Comparison of ENCODE assay signal across 9 cellular contexts in genomic region chr17:51120357-51120738, GRCh38. TPM values are rescaled to one million over a fixed set of nuclear protein-coding genes. Genes with fewer than 3 reads are reported as not detected.
A peak's percentile ranks its signal among the peaks of the same experiment; 100 is the strongest.
DNase-seq lines count a peak whose midpoint lies in the region; ATAC-seq, FAIRE-seq and TF ChIP-seq lines count a peak whose summit lies in the region.
"Had no signal": no experiment of that assay in that cellular context is flagged by ENCODE, and none has a peak within 500 bp of the region (broad histone marks: within the 10 kb centered on the region; RNA-seq: fewer than 3 reads in every experiment).

No MANE protein-coding gene starts in this region.

- POLR2A ChIA-PET in IMR-90 (lab: Charles Lee; ENCODE audit: unreplicated experiment) = no interaction called here
- POLR2A ChIA-PET in H1 (lab: Charles Lee; ENCODE audit: partially characterized antibody) = interaction anchor here (0.8 to 3.3 kb wide), 11 partner anchors 11 to 254 kb away, joined by 3 to 17 read pairs (median 4); partner anchors contain the start of genes NME1 and TOB1

- peaks cover 0 to 44% of the 10 kb centered on the region in 2 experiments; a peak in 2 of 4 replicates for H3K79me2 ChIP-seq in H1 (ENCODE audit: control insufficient read depth in 1 of 2, insufficient read depth in 2 of 2, low read length in 2 of 2)

- no peak for TF ChIP-seq RAD21 in IMR-90 (IDR thresholded peaks at IDR 0.05; ENCODE audit: low read length)
- TF ChIP-seq RAD21 in H1 (IDR thresholded peaks at IDR 0.05 in 1 of 2, conservative IDR thresholded peaks at IDR 0.05 in 1 of 2; ENCODE audit: low read depth in 2 of 2, low read length in 2 of 2) = no peak

- H3K79me1 ChIP-seq in IMR-90 (ENCODE audit: low read depth in 1 of 2, low read length in 2 of 2) = peaks cover 10 to 29% of the 10 kb centered on the region in 2 experiments; a peak in 3 of 4 replicates
- H3K79me1 ChIP-seq in H1 (ENCODE audit: low read depth, low read length) = peaks cover 7% of the 10 kb centered on the region; the same call in 1 of the 2 replicates

- no peaks in the 10 kb centered on the region for H3K27me3 ChIP-seq in IMR-90 (ENCODE audit: control insufficient read depth, insufficient read depth, low read length)
- no peaks in the 10 kb centered on the region for H3K27me3 ChIP-seq in H1 (replicated peaks in 1 of 4; ENCODE audit: control insufficient read depth in 3 of 4, extremely low read depth in 1 of 4, insufficient read depth in 3 of 4, low read length in 3 of 4)

- intact Hi-C loops in IMR-90 (cut with micrococcal nuclease) = loop anchor here (2.0 kb wide), 1 partner anchor 64 kb away; no protein-coding TSS in a partner anchor

- peaks cover 6% of the 10 kb centered on the region for H3K4me1 ChIP-seq in IMR-90 (ENCODE audit: control insufficient read depth, insufficient read depth, low read length)
- H3K4me1 ChIP-seq in H1 (replicated peaks in 1 of 4; ENCODE audit: control insufficient read depth in 3 of 4, insufficient read depth in 4 of 4, low read length in 3 of 4) = peaks cover 0 to 5% (median 4%) of the 10 kb centered on the region in 4 experiments; a peak in 4 of 7 replicates

- H3K4me2 ChIP-seq in IMR-90 (ENCODE audit: low read depth, low read length) (peak overlapping the region; percentile 39), H1 (ENCODE audit: insufficient read depth in 1 of 2, low read depth in 2 of 2, low read length in 2 of 2) (peak overlapping the region; percentile 84 to 93)

- no TSS peak for BruUV-seq in IMR-90 (replicated peaks; lab: Mats Ljungman, UMichigan)

- H3K18ac ChIP-seq in IMR-90 (ENCODE audit: low read depth, low read length) (no peak overlapping the region), H1 (ENCODE audit: extremely low read depth, low read length) (no peak overlapping the region)

- DNase-seq in GM03348 (ENCODE audit: low spot score) = peak; percentile 37
- DNase-seq in IMR-90 = peak; percentile 14
- DNase-seq in H1 (ENCODE audit: low read depth in 1 of 2, low spot score in 2 of 2) = no peak
- peak; percentile 59 for DNase-seq in midbrain (lab: John Stamatoyannopoulos, UW)
- DNase-seq in central memory CD4-positive, alpha-beta T cell = no peak

- H3K4ac ChIP-seq in IMR-90 (ENCODE audit: low read depth, low read length) (peak overlapping the region; percentile 64), H1 (replicated peaks; ENCODE audit: insufficient read length, low read depth, low read length) (no peak overlapping the region)

- peaks cover 11% of the 10 kb centered on the region for H3K23me2 ChIP-seq in H1 (ENCODE audit: low read depth, low read length)

- in situ Hi-C loops in IMR-90 (cut with MboI; ENCODE audit: low sequenced_read_pairs) = no loop called here

- H2BK120ac ChIP-seq in IMR-90 (ENCODE audit: low read depth, low read length) = peak overlapping the region; percentile 21; the same call in 1 of the 2 replicates
- H2BK120ac ChIP-seq in H1 (replicated peaks; ENCODE audit: low read depth, low read length) = peak overlapping the region; percentile 54

- no peak overlapping the region for H2BK15ac ChIP-seq in IMR-90 (ENCODE audit: low read depth, low read length)
- H2BK15ac ChIP-seq in H1 (ENCODE audit: low read length) = no peak overlapping the region

- H4K20me1 ChIP-seq in IMR-90 (ENCODE audit: insufficient read depth, low read length) (peaks cover 41% of the 10 kb centered on the region), H1 (replicated peaks in 1 of 2; ENCODE audit: control insufficient read depth in 1 of 2, insufficient read depth in 2 of 2, low read length in 2 of 2) (peaks cover 5 to 15% of the 10 kb centered on the region in 2 experiments)

- H2AK9ac ChIP-seq in IMR-90 (replicated peaks; ENCODE audit: low read depth, low read length, poor library complexity) = peak overlapping the region; percentile 91

- no peak for TF ChIP-seq EP300 in H1 (IDR thresholded peaks at IDR 0.05; ENCODE audit: borderline replicate concordance in 1 of 2, low read depth in 2 of 2, low read length in 2 of 2)

- H3K56ac ChIP-seq in IMR-90 (ENCODE audit: extremely low read depth, insufficient read depth, low read length) = no peak overlapping the region; the same call in 1 of the 2 replicates
- H3K56ac ChIP-seq in H1 (replicated peaks; ENCODE audit: insufficient read length, low read depth, low read length) = no peak overlapping the region

- H3K4me3 ChIP-seq in IMR-90 (ENCODE audit: insufficient read depth, low read depth, low read length) = peak overlapping the region; percentile 90
- H3K4me3 ChIP-seq in H1 (ENCODE audit: extremely low read depth in 1 of 4, insufficient read depth in 2 of 4, low read depth in 3 of 4, low read length in 4 of 4) = peak overlapping the region; percentile 83 to 100 (median 96)

- H3K9me1 ChIP-seq in IMR-90 (ENCODE audit: insufficient read depth, low read length) = peaks cover 21% of the 10 kb centered on the region

- TF ChIP-seq CTCF in IMR-90 (conservative IDR thresholded peaks at IDR 0.05; ENCODE audit: low read depth, low read length) = no peak
- no peak for TF ChIP-seq CTCF in VCaP (conservative IDR thresholded peaks at IDR 0.05)
- no peak for TF ChIP-seq CTCF in H1 (IDR thresholded peaks at IDR 0.05; ENCODE audit: control extremely low read depth in 1 of 3, insufficient read depth in 1 of 3, low read depth in 1 of 3, low read length in 3 of 3)

- no peak for TF ChIP-seq POLR2A in IMR-90 (IDR thresholded peaks at IDR 0.05; ENCODE audit: low read depth, low read length)
- no peak for TF ChIP-seq POLR2A in H1 (IDR thresholded peaks at IDR 0.05; ENCODE audit: control extremely low read depth in 1 of 2, low read depth in 2 of 2, low read length in 2 of 2)

- H4K5ac ChIP-seq in IMR-90 (ENCODE audit: low read depth, low read length) = no peak overlapping the region
- H4K5ac ChIP-seq in H1 (ENCODE audit: insufficient read length, low read depth, low read length) = peak overlapping the region; percentile 71

- H3K14ac ChIP-seq in IMR-90 (replicated peaks; ENCODE audit: low read depth, low read length) (peak overlapping the region; percentile 94), H1 (ENCODE audit: insufficient read length) (no peak overlapping the region)

- H2AK5ac ChIP-seq in IMR-90 (ENCODE audit: low read depth, low read length) (peak overlapping the region; percentile 7; the same call in 1 of the 2 replicates), H1 (ENCODE audit: low read depth, low read length) (no peak overlapping the region)

- H4K91ac ChIP-seq in IMR-90 (ENCODE audit: insufficient read depth, low read depth, low read length) = peak overlapping the region; percentile 17; the same call in 1 of the 2 replicates
- H4K91ac ChIP-seq in H1 (replicated peaks; ENCODE audit: insufficient read length, low read length) = peak overlapping the region; percentile 42

- H4K8ac ChIP-seq in IMR-90 (ENCODE audit: low read depth in 2 of 2, low read length in 2 of 2) = peak overlapping the region in 1 of 2 experiments; percentile 50; a peak in 2 of 4 replicates
- H4K8ac ChIP-seq in H1 (ENCODE audit: extremely low read depth, insufficient read depth, low read length) = peak overlapping the region; percentile 89; the same call in 1 of the 2 replicates

- dilution Hi-C loops in IMR-90 (cut with HindIII; ENCODE audit: low sequenced_read_pairs, unreplicated experiment) = no loop called here

- H2BK5ac ChIP-seq in IMR-90 (ENCODE audit: low read depth, low read length, poor library complexity, severe bottlenecking) (peak overlapping the region; percentile 49), H1 (ENCODE audit: low read depth, low read length) (peak overlapping the region; percentile 91; the same call in 1 of the 2 replicates)

- peak overlapping the region; percentile 86 for H3K9ac ChIP-seq in IMR-90 (ENCODE audit: low read depth, low read length)
- H3K9ac ChIP-seq in H1 (replicated peaks in 1 of 4; ENCODE audit: extremely low read depth in 1 of 4, low read depth in 3 of 4, low read length in 3 of 4) = peak overlapping the region; percentile 70 to 89 (median 81)

- CTCF ChIA-PET in IMR-90 (lab: Yijun Ruan, JAX) (interaction anchor here (1.7 kb wide), 1 partner anchor 33 kb away, joined by 5 read pairs; the partner anchor contains the start of gene NME1), H1 (lab: Charles Lee; ENCODE audit: partially characterized antibody) (interaction anchor here (0.9 to 1.0 kb wide), 2 partner anchors 33 to 118 kb away, joined by 3 to 6 read pairs; partner anchors contain the start of gene NME1)

- H2BK20ac ChIP-seq in IMR-90 (ENCODE audit: low read depth, low read length) (no peak overlapping the region), H1 (ENCODE audit: low read length) (no peak overlapping the region)

- H3K27ac ChIP-seq in IMR-90 (ENCODE audit: insufficient read depth, low read length) (peak overlapping the region; percentile 77), VCaP (peak overlapping the region; percentile 93), H1 (ENCODE audit: low read depth, low read length) (peak overlapping the region; percentile 88; the same call in 1 of the 2 replicates), temporal lobe (ENCODE audit: low read depth, low read length) (peak overlapping the region; percentile 84)

- H3K36me3 ChIP-seq in IMR-90 (ENCODE audit: control insufficient read depth, insufficient read depth, low read length) (no peaks in the 10 kb centered on the region), H1 (ENCODE audit: control insufficient read depth in 2 of 4, insufficient read depth in 4 of 4, low read length in 3 of 4) (no peaks in the 10 kb centered on the region)

- no peak for FAIRE-seq in H1 (lab: Jason Lieb, UNC)
- FAIRE-seq: endometrium had no signal

- WGBS in IMR-90 (ENCODE audit: extremely low coverage in 2 of 2, insufficient read length in 1 of 2), 2 experiments = 0% methylated on average over 19 of the region's 42 CpGs; no CpG with 5 or more reads in 1 of the 2 experiments
- WGBS in H1 (ENCODE audit: extremely low coverage in 1 of 2, insufficient coverage in 1 of 2, insufficient read length in 1 of 2, insufficient replicate concordance in 2 of 2, low coverage in 1 of 2, low lambda C conversion rate in 2 of 2, missing lambda C conversion rate in 1 of 2), 2 experiments = 1% methylated on average over 37 of the region's 42 CpGs; no CpG with 5 or more reads in 1 of the 2 experiments

- H2AFZ ChIP-seq in IMR-90 (replicated peaks; ENCODE audit: low read length, poor library complexity) = peak overlapping the region; percentile 87
- H2AFZ ChIP-seq in H1 (ENCODE audit: low read length) = peak overlapping the region; percentile 51; the same call in 1 of the 2 replicates

- H2BK12ac ChIP-seq in H1 (ENCODE audit: low read depth, low read length) = no peak overlapping the region

- peak; percentile 44 for ATAC-seq in GM21528 (IDR thresholded peaks at IDR 0.05; ENCODE audit: low FRiP score, unreplicated experiment)
- ATAC-seq in IMR-90 (ENCODE audit: low read depth) = peak; percentile 60

- H3K23ac ChIP-seq in IMR-90 (ENCODE audit: low read depth, low read length) (peak overlapping the region; percentile 67), H1 (ENCODE audit: insufficient read length) (no peak overlapping the region)

- H3K9me3 ChIP-seq in IMR-90 (ENCODE audit: control insufficient read depth, insufficient read depth, low read length) = no peaks in the 10 kb centered on the region
- no peaks in the 10 kb centered on the region for H3K9me3 ChIP-seq in H1 (ENCODE audit: insufficient read depth in 2 of 2, low read depth in 1 of 2, low read length in 1 of 2)

RNA-seq across cellular contexts. Expression of gene SPAG9, which starts 0.3 kb away (rescaled TPM):
- 75.5 and 93.9 TPM in 2 replicates for total RNA-seq in IMR-90 (2012; rRNA removed)
- polyA plus RNA-seq in IMR-90 (2012; rRNA removed) = 20.6 and 26.7 TPM in 2 replicates
- polyA plus RNA-seq in IMR-90 (2012; cell fraction: cytosol; rRNA removed) = 4.7 and 6.2 TPM in 2 replicates
- 14.2 and 68.3 TPM in 2 replicates for polyA plus RNA-seq in IMR-90 (2012; cell fraction: nucleus; rRNA removed; ENCODE audit: low replicate concordance)
- total RNA-seq in H1 (2021; fragmentation: NEBNext Ultra II Directional; extraction: Animal tissue kit (Norgen Biotek cat#: 25700)) = 46.0 and 63.8 TPM in 2 replicates
- 8.3 and 9.8 TPM in 2 replicates for polyA plus RNA-seq in H1 (2011; rRNA removed)
- polyA plus RNA-seq in H1 (2011; cell fraction: cytosol; rRNA removed) = 15.4 TPM
- polyA plus RNA-seq in H1 (2011; cell fraction: nucleus; rRNA removed) = 31.2 TPM
- 27.2 to 37.4 TPM (median 28.8 TPM) in 4 replicates for polyA plus RNA-seq in H1 (2012, experiment 1 of 2)
- polyA plus RNA-seq in H1 (2012, experiment 2 of 2) = 2.2 TPM
- polyA plus RNA-seq in H1 (2013, experiment 1 of 2) = 22.1 TPM
- 21.7 TPM for polyA plus RNA-seq in H1 (2013, experiment 2 of 2)
- polyA minus RNA-seq in H1 (2011; rRNA and poly(A)+ RNA removed) = 80.1 and 106 TPM in 2 replicates
- polyA minus RNA-seq in H1 (2011; cell fraction: cytosol; rRNA and poly(A)+ RNA removed) = 45.4 TPM
- polyA minus RNA-seq in H1 (2011; cell fraction: nucleus; rRNA and poly(A)+ RNA removed) = 114 TPM
- 213 TPM for total RNA-seq in temporal lobe

RNA-seq across cellular contexts. Expression of gene NME1, which starts 33.0 kb away (rescaled TPM):
- total RNA-seq in IMR-90 (2012; rRNA removed) (261 and 312 TPM in 2 replicates), temporal lobe (37.6 TPM)
- polyA plus RNA-seq in IMR-90 (2012; rRNA removed) (311 and 365 TPM in 2 replicates), H1 (2011; rRNA removed) (306 and 380 TPM in 2 replicates)
- polyA plus RNA-seq in IMR-90 (2012; cell fraction: cytosol; rRNA removed) = 294 and 458 TPM in 2 replicates
- polyA plus RNA-seq in IMR-90 (2012; cell fraction: nucleus; rRNA removed; ENCODE audit: low replicate concordance) = 76.8 and 195 TPM in 2 replicates
- total RNA-seq in H1 (2021; fragmentation: NEBNext Ultra II Directional; extraction: Animal tissue kit (Norgen Biotek cat#: 25700)) = 307 and 310 TPM in 2 replicates
- 344 TPM for polyA plus RNA-seq in H1 (2011; cell fraction: cytosol; rRNA removed)
- polyA plus RNA-seq in H1 (2011; cell fraction: nucleus; rRNA removed) = 122 TPM
- 275 to 351 TPM (median 323 TPM) in 4 replicates for polyA plus RNA-seq in H1 (2012, experiment 1 of 2)
- 544 TPM for polyA plus RNA-seq in H1 (2012, experiment 2 of 2)
- polyA plus RNA-seq in H1 (2013, experiment 1 of 2) = 213 TPM
- polyA plus RNA-seq in H1 (2013, experiment 2 of 2) = 231 TPM
- 86.8 and 109 TPM in 2 replicates for polyA minus RNA-seq in H1 (2011; rRNA and poly(A)+ RNA removed)
- polyA minus RNA-seq in H1 (2011; cell fraction: cytosol; rRNA and poly(A)+ RNA removed) = 38.3 TPM
- polyA minus RNA-seq in H1 (2011; cell fraction: nucleus; rRNA and poly(A)+ RNA removed) = 44.8 TPM

RNA-seq across cellular contexts. Expression of gene NME2, which starts 45.9 kb away (rescaled TPM):
- total RNA-seq in IMR-90 (2012; rRNA removed) (824 and 863 TPM in 2 replicates), temporal lobe (125 TPM)
- polyA plus RNA-seq in IMR-90 (2012; rRNA removed) (912 and 1,059 TPM in 2 replicates), H1 (2011; rRNA removed) (795 and 929 TPM in 2 replicates)
- 1,086 and 1,531 TPM in 2 replicates for polyA plus RNA-seq in IMR-90 (2012; cell fraction: cytosol; rRNA removed)
- polyA plus RNA-seq in IMR-90 (2012; cell fraction: nucleus; rRNA removed; ENCODE audit: low replicate concordance) = 335 and 521 TPM in 2 replicates
- total RNA-seq in H1 (2021; fragmentation: NEBNext Ultra II Directional; extraction: Animal tissue kit (Norgen Biotek cat#: 25700)) = 801 and 827 TPM in 2 replicates
- 1,071 TPM for polyA plus RNA-seq in H1 (2011; cell fraction: cytosol; rRNA removed)
- 551 TPM for polyA plus RNA-seq in H1 (2011; cell fraction: nucleus; rRNA removed)
- 832 to 1,007 TPM (median 935 TPM) in 4 replicates for polyA plus RNA-seq in H1 (2012, experiment 1 of 2)
- polyA plus RNA-seq in H1 (2012, experiment 2 of 2) = 1,048 TPM
- 1,239 TPM for polyA plus RNA-seq in H1 (2013, experiment 1 of 2)
- 1,281 TPM for polyA plus RNA-seq in H1 (2013, experiment 2 of 2)
- polyA minus RNA-seq in H1 (2011; rRNA and poly(A)+ RNA removed) = 149 and 156 TPM in 2 replicates
- polyA minus RNA-seq in H1 (2011; cell fraction: cytosol; rRNA and poly(A)+ RNA removed) = 147 TPM
- polyA minus RNA-seq in H1 (2011; cell fraction: nucleus; rRNA and poly(A)+ RNA removed) = 222 TPM

Comparison
In these comparisons a context has a peak if more than half of its experiments do, and no peak if none do; other contexts are left out.
1. DNase-seq: peak in GM03348 (single experiment), IMR-90 (single experiment) and midbrain (single experiment); none in H1 (0 of 2) and central memory CD4-positive, alpha-beta T cell (single experiment).
2. Peak in every context shown above with its lines, with median percentiles within 50 percentile points of each other: H3K27ac ChIP-seq.